ENCODE assay signal across 25 cellular contexts in the genomic region with DNA sequence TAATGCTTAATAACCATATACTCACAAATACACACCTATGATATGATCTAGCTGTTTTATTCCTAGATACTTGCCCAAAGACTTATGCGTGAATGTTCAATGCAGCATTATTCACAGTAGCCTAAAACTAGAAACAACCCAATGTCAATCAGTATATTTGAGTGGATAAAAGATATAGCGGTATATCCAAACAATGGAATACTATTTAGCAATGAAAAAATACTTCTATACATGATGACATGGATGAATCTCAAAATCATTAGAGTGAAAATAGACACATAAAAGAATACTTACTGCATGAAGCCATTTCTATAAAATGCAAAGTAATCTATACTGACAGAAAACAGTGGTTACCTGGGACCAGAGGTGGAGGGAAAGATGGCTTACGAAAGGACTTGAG.
"Had no signal": no experiment of that assay in that cellular context is flagged by ENCODE, and none has a peak within 500 bp of the region (broad histone marks: within the 10 kb centered on the region; RNA-seq: fewer than 3 reads in every experiment).

No MANE protein-coding gene starts in this region.

- H3K9me3 ChIP-seq: right lobe of liver, thyroid gland, vagina had no signal

- H3K4me2 ChIP-seq: neural progenitor cell had no signal

- H3K36me3 ChIP-seq: neural progenitor cell, ovary, right lobe of liver had no signal

- FAIRE-seq: small intestine, urothelium cell line had no signal

- H3K4me1 ChIP-seq: neural progenitor cell, parathyroid adenoma, psoas muscle, right lobe of liver, sigmoid colon, thyroid gland, tibial nerve, upper lobe of left lung, vagina had no signal

- H2AFZ ChIP-seq: neural progenitor cell, parathyroid adenoma had no signal

- H3K27ac ChIP-seq: neural progenitor cell, ovary, parathyroid adenoma, psoas muscle, right lobe of liver, sigmoid colon, stomach, thoracic aorta, thyroid gland, tibial nerve, upper lobe of left lung, vagina had no signal

- H3K79me2 ChIP-seq: parathyroid adenoma had no signal

- DNase-seq: natural killer cell; occipital lobe; ovary; posterior cingulate gyrus; psoas muscle; right cardiac atrium; right lobe of liver; sigmoid colon; small intestine; stimulated activated CD4-positive, alpha-beta T cell treated with anti-CD3 and anti-CD28 coated beads, Interleukin-15, amount 100 ng/mL, for 24 hours; stimulated activated CD4-positive, alpha-beta T cell treated with anti-CD3 and anti-CD28 coated beads, Interleukin-2, amount 100 ng/mL, for 24 hours; stimulated activated CD4-positive, alpha-beta T cell treated with anti-CD3 and anti-CD28 coated beads, Interleukin-2, amount 100 ng/mL, for 48 hours; stimulated activated CD4-positive, alpha-beta T cell treated with anti-CD3 and anti-CD28 coated beads, Interleukin-4, amount 100 ng/mL, for 24 hours; stimulated activated naive B cell treated with anti-CD40 and anti-IgM and Interleukin-4, amounts not matched to agents 10 μg/mL and 1 μg/mL and 100 μg/mL, for 72 hours; stimulated activated naive CD4-positive, alpha-beta T cell treated with Interleukin-2 at 50 U/mL for 16 hours; stomach; thyroid gland; upper lobe of left lung had no signal

- ATAC-seq: natural killer cell; psoas muscle; right cardiac atrium; right lobe of liver; stimulated activated effector memory CD8-positive, alpha-beta T cell treated with anti-CD3 and anti-CD28 coated beads, Interleukin-12 subunit alpha, Interleukin-12 subunit beta, amount 100 ng/mL, for 72 hours; stimulated activated naive B cell treated with anti-CD40 and anti-IgM and Interleukin-4, amounts not matched to agents 10 μg/mL and 1 μg/mL and 100 μg/mL, for 72 hours had no signal

- H3K27me3 ChIP-seq: neural progenitor cell, ovary, right lobe of liver, sigmoid colon, stomach, thyroid gland, tibial nerve, upper lobe of left lung, vagina had no signal

- H3K4me3 ChIP-seq: neural progenitor cell, ovary, psoas muscle, right lobe of liver, sigmoid colon, stomach, thoracic aorta, thyroid gland, tibial nerve, upper lobe of left lung, vagina had no signal

- H3K9ac ChIP-seq: neural progenitor cell, parathyroid adenoma had no signal
